ENCODE assay signal across 16 cellular contexts in genomic region chr4:3371038-3371437, GRCh38.
DNase-seq lines count a peak whose midpoint lies in the region; ATAC-seq and TF ChIP-seq lines count a peak whose summit lies in the region.
"Had no signal": no experiment of that assay in that cellular context is flagged by ENCODE, and none has a peak within 500 bp of the region (broad histone marks: within the 10 kb centered on the region; RNA-seq: fewer than 3 reads in every experiment).

No MANE protein-coding gene starts in this region.

- peaks cover 23% of the 10 kb centered on the region for H3F3A ChIP-seq in SK-N-SH (replicated peaks; ENCODE audit: insufficient read depth)

- TF ChIP-seq EP300 in SK-N-SH (IDR thresholded peaks at IDR 0.05; ENCODE audit: borderline replicate concordance in 1 of 2, low read depth in 1 of 2, low read length in 1 of 2) = no peak

- H3K9ac ChIP-seq in SK-N-SH = peak overlapping the region; percentile 64; the same call in 1 of the 2 replicates

- H3K36me3 ChIP-seq in SK-N-SH (replicated peaks in 1 of 2; ENCODE audit: control insufficient read depth in 1 of 2, insufficient read depth in 2 of 2, low read length in 1 of 2) (no peaks in the 10 kb centered on the region), spleen (peaks cover 0 to 5% (median 0%) of the 10 kb centered on the region in 6 donors), gastrocnemius medialis (no peaks in the 10 kb centered on the region)
- H3K36me3 ChIP-seq: breast epithelium, thyroid gland had no signal

- ATAC-seq in SK-N-SH treated with all-trans-retinoic acid at 6 μM for 48 hours = no peak
- no peak for ATAC-seq in gastrocnemius medialis
- ATAC-seq: esophagus mucosa had no signal

- no peaks in the 10 kb centered on the region for H3K9me2 ChIP-seq in SK-N-SH

- 89% methylated on average over 14 of the region's 14 CpGs for WGBS in SK-N-SH (ENCODE audit: low lambda C conversion rate)
- 71 to 84% (median 76%) methylated on average over 14 of the region's 14 CpGs for WGBS in spleen, 5 donors

- H3K4me1 ChIP-seq in SK-N-SH (ENCODE audit: control insufficient read depth in 1 of 2, insufficient read depth in 2 of 2, low read depth in 1 of 2, low read length in 1 of 2) = peaks cover 19 to 32% of the 10 kb centered on the region in 2 experiments
- H3K4me1 ChIP-seq in spleen = peaks cover 32 to 61% (median 50%) of the 10 kb centered on the region in 6 donors
- peaks cover 19 to 21% of the 10 kb centered on the region in 2 donors for H3K4me1 ChIP-seq in gastrocnemius medialis

- H3K79me2 ChIP-seq in SK-N-SH (ENCODE audit: insufficient read depth) = peaks cover 45% of the 10 kb centered on the region

- in situ Hi-C loops in gastrocnemius medialis (cut with MboI; ENCODE audit: low sequenced_read_pairs in 4 of 4) = no loop called here

- no peak overlapping the region for H2AFZ ChIP-seq in SK-N-SH (ENCODE audit: low read depth)

- H3K4me2 ChIP-seq in SK-N-SH = peak overlapping the region; percentile 90

- POLR2A ChIA-PET in SK-N-SH (lab: Yijun Ruan, JAX) = interaction anchor here (0.5 kb wide), 1 partner anchor 11 kb away, joined by 4 read pairs; no protein-coding TSS in a partner anchor

- TF ChIP-seq POLR2A in spleen (IDR thresholded peaks at IDR 0.05) (no peak), gastrocnemius medialis (IDR thresholded peaks at IDR 0.05) (no peak)

- intact Hi-C loops in spleen (cut with DNase I; ENCODE audit: low total_unique reads) = no loop called here
- intact Hi-C loops in gastrocnemius medialis (cut with DNase I; ENCODE audit: low total_unique reads) = no loop called here

- H3K27me3 ChIP-seq in SK-N-SH (ENCODE audit: insufficient read depth) = no peaks in the 10 kb centered on the region
- peaks cover 0 to 24% (median 0%) of the 10 kb centered on the region in 7 donors for H3K27me3 ChIP-seq in spleen (replicated peaks in 1 of 7)
- H3K27me3 ChIP-seq in gastrocnemius medialis = no peaks in the 10 kb centered on the region
- H3K27me3 ChIP-seq: breast epithelium, thyroid gland had no signal

- H3K4me3 ChIP-seq in SK-N-SH (ENCODE audit: low read depth in 2 of 2, low read length in 1 of 2) (0 out of 4 replicates have a peak overlapping the region, but pooled peaks of 1 of the 2 experiments have one; percentile 15), coronary artery (no peak overlapping the region), spleen (peak overlapping the region in 1 of 8 donors; percentile 4), gastrocnemius medialis (no peak overlapping the region)
- H3K4me3 ChIP-seq: thyroid gland had no signal

- DNase-seq in SK-N-SH (peak; percentile 31), coronary artery (ENCODE audit: low spot score) (peak; percentile 63), lung microvascular endothelial cell (ENCODE audit: low read depth in 2 of 2) (peak; percentile 39 to 61), spleen (peak; percentile 47), gastrocnemius medialis (no peak)
- no peak for DNase-seq in stimulated activated CD4-positive, alpha-beta T cell treated with anti-CD3 and anti-CD28 coated beads, Interleukin-2, amount 100 ng/mL, for 48 hours
- DNase-seq in activated effector memory CD4-positive, alpha-beta T cell treated with anti-CD3 and anti-CD28 coated beads, Interleukin-2, amount 50 U/mL, for 16 hours = no peak
- DNase-seq: activated CD4-positive, alpha-beta T cell treated with anti-CD3 and anti-CD28 coated beads for 48 hours; NCI-H2171; small intestine; SW 1271; thyroid gland had no signal

- H3K9me3 ChIP-seq in SK-N-SH (no peaks in the 10 kb centered on the region), spleen (no peaks in the 10 kb centered on the region), gastrocnemius medialis (no peaks in the 10 kb centered on the region)
- H3K9me3 ChIP-seq: breast epithelium, thyroid gland had no signal

- CTCF ChIA-PET in SK-N-SH (lab: Yijun Ruan, JAX) = interaction anchor here (0.7 to 1.8 kb wide), 6 partner anchors 17 to 178 kb away, joined by 3 to 7 read pairs (median 4); no protein-coding TSS in a partner anchor

- TF ChIP-seq CTCF in SK-N-SH (IDR thresholded peaks at IDR 0.05) (no peak), coronary artery (IDR thresholded peaks at IDR 0.05) (no peak), spleen (IDR thresholded peaks at IDR 0.05 in 8 of 11, conservative IDR thresholded peaks at IDR 0.05 in 3 of 11) (no peak), gastrocnemius medialis (IDR thresholded peaks at IDR 0.05 in 4 of 5, conservative IDR thresholded peaks at IDR 0.05 in 1 of 5) (no peak)

- H3K27ac ChIP-seq in SK-N-SH (ENCODE audit: low read depth in 2 of 2, low read length in 1 of 2) = peak overlapping the region in 1 of 2 experiments; percentile 92; a peak in 2 of 4 replicates
- no peak overlapping the region for H3K27ac ChIP-seq in coronary artery
- H3K27ac ChIP-seq in spleen = peak overlapping the region in 1 of 8 donors; percentile 5
- H3K27ac ChIP-seq in gastrocnemius medialis = no peak overlapping the region
- H3K27ac ChIP-seq: 22Rv1, breast epithelium, thyroid gland had no signal

- TF ChIP-seq RAD21 in SK-N-SH (IDR thresholded peaks at IDR 0.05; ENCODE audit: low read length) = no peak

- peaks cover 18% of the 10 kb centered on the region for H4K20me1 ChIP-seq in SK-N-SH (ENCODE audit: insufficient read depth)

TF ChIP-seq in SK-N-SH, 30 proteins besides CTCF, POLR2A, EP300 and RAD21 (continues in another document):
- TF ChIP-seq IRF3 (IDR thresholded peaks at IDR 0.05; ENCODE audit: low read depth, low read length) = no peak
- no peak for TF ChIP-seq FOXJ3 (CRISPR knock-in tag; IDR thresholded peaks at IDR 0.05)
- TF ChIP-seq RFX5 (IDR thresholded peaks at IDR 0.05; ENCODE audit: low read length) = no peak
- no peak for TF ChIP-seq MEF2A (IDR thresholded peaks at IDR 0.05; ENCODE audit: borderline replicate concordance, low read depth)
- TF ChIP-seq TAF1 (IDR thresholded peaks at IDR 0.05; ENCODE audit: borderline replicate concordance, low read depth, low read length) = no peak
- no peak for TF ChIP-seq POLR2AphosphoS5 (IDR thresholded peaks at IDR 0.05; ENCODE audit: low read depth, low read length)
- no peak for TF ChIP-seq GABPA (IDR thresholded peaks at IDR 0.05; ENCODE audit: low read depth)
- TF ChIP-seq USF1 (IDR thresholded peaks at IDR 0.05; ENCODE audit: borderline replicate concordance, low read depth) = no peak
- TF ChIP-seq SIN3A (IDR thresholded peaks at IDR 0.05; ENCODE audit: borderline replicate concordance, low read depth, low read length) = no peak
- TF ChIP-seq NFIC (IDR thresholded peaks at IDR 0.05; ENCODE audit: borderline replicate concordance) = no peak
- TF ChIP-seq TCF12 (IDR thresholded peaks at IDR 0.05) = no peak
- TF ChIP-seq FOSL2 (IDR thresholded peaks at IDR 0.05; ENCODE audit: borderline replicate concordance, low read depth) = no peak
- no peak for TF ChIP-seq CHD2 (IDR thresholded peaks at IDR 0.05; ENCODE audit: low read length, partially characterized antibody)

TF ChIP-seq in SK-N-SH treated with all-trans-retinoic acid at 6 μM for 48 hours, 23 proteins besides CTCF, POLR2A, EP300 and RAD21 (continues in another document):
- TF ChIP-seq ARNTL (CRISPR knock-in tag; IDR thresholded peaks at IDR 0.05; ENCODE audit: borderline replicate concordance, low read depth) = no peak
- no peak for TF ChIP-seq OSR1 (CRISPR knock-in tag; IDR thresholded peaks at IDR 0.05)
- TF ChIP-seq ESRRG (CRISPR knock-in tag; IDR thresholded peaks at IDR 0.05) = no peak
- TF ChIP-seq BACH2 (CRISPR knock-in tag; IDR thresholded peaks at IDR 0.05; ENCODE audit: borderline replicate concordance) = no peak
- no peak for TF ChIP-seq ISL1 (CRISPR knock-in tag; IDR thresholded peaks at IDR 0.05)
- no peak for TF ChIP-seq ZFP30 (CRISPR knock-in tag; IDR thresholded peaks at IDR 0.05)
- no peak for TF ChIP-seq PATZ1 (CRISPR knock-in tag; IDR thresholded peaks at IDR 0.05; ENCODE audit: borderline replicate concordance)
- TF ChIP-seq PPARA (CRISPR knock-in tag; IDR thresholded peaks at IDR 0.05; ENCODE audit: borderline replicate concordance) = no peak
- no peak for TF ChIP-seq ZNF8 (CRISPR knock-in tag; IDR thresholded peaks at IDR 0.05)
- TF ChIP-seq RARB (CRISPR knock-in tag; IDR thresholded peaks at IDR 0.05) = no peak
- no peak for TF ChIP-seq TOX (CRISPR knock-in tag; IDR thresholded peaks at IDR 0.05; ENCODE audit: borderline replicate concordance)
- TF ChIP-seq ZNF565 (CRISPR knock-in tag; conservative IDR thresholded peaks at IDR 0.05; ENCODE audit: low read depth) = no peak
- no peak for TF ChIP-seq POU6F1 (CRISPR knock-in tag; IDR thresholded peaks at IDR 0.05; ENCODE audit: borderline replicate concordance, low read depth)

Comparison
In these comparisons a context has a peak if more than half of its experiments do, and no peak if none do; other contexts are left out.
1. DNase-seq: peak in SK-N-SH (single experiment), coronary artery (single experiment), lung microvascular endothelial cell (2 of 2) and spleen (single experiment); none in stimulated activated CD4-positive, alpha-beta T cell treated with anti-CD3 and anti-CD28 coated beads, Interleukin-2, amount 100 ng/mL, for 48 hours (0 of 2), activated effector memory CD4-positive, alpha-beta T cell treated with anti-CD3 and anti-CD28 coated beads, Interleukin-2, amount 50 U/mL, for 16 hours (single experiment) and gastrocnemius medialis (0 of 2).